8 cellular contexts compared by ENCODE assay signal in the genomic region with DNA sequence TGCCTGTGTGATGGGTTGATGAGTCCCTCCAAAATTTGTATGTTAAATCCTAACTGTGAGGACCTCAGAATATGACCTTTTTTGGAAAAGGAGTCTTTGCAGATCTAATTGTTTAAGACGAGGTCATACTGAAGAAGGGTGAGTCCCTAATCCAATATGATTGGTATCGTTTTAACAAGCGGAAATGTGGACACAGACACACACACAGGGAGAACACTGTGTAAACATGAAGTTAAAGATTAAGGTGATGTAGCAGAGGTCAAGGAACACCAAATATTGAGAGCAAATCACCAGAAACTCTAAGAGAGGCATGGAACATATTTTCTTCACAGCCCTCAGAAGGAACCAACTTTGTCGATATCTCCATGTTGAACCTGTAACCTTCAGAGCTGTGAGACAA.
"Had no signal": no experiment of that assay in that cellular context is flagged by ENCODE, and none has a peak within 500 bp of the region (broad histone marks: within the 10 kb centered on the region; RNA-seq: fewer than 3 reads in every experiment).

No MANE protein-coding gene starts in this region.

- H3K4me3 ChIP-seq: GM23338, HAP-1 had no signal

- H3K9me3 ChIP-seq: HAP-1 had no signal

- DNase-seq: H7, KBM-7 had no signal

- H3K36me3 ChIP-seq: HAP-1 had no signal

- ATAC-seq: GM23338, HCT116, HepG2 had no signal

- H2AFZ ChIP-seq: GM23338 had no signal

- H3K27ac ChIP-seq: HL-60, KMS-11 had no signal

- H3K4me2 ChIP-seq: GM23338, KMS-11 had no signal

- H3K4me1 ChIP-seq: HAP-1 had no signal

- H3K9ac ChIP-seq: KMS-11 had no signal
